Comparison of ENCODE assay signal across 20 cellular contexts in genomic region chr19:33660426-33661160, GRCh38. TPM values are rescaled to one million over a fixed set of nuclear protein-coding genes. Genes with fewer than 3 reads are reported as not detected.
A peak's percentile ranks its signal among the peaks of the same experiment; 100 is the strongest.
DNase-seq lines count a peak whose midpoint lies in the region; ATAC-seq and TF ChIP-seq lines count a peak whose summit lies in the region.
"Had no signal": no experiment of that assay in that cellular context is flagged by ENCODE, and none has a peak within 500 bp of the region (broad histone marks: within the 10 kb centered on the region; RNA-seq: fewer than 3 reads in every experiment).

No MANE protein-coding gene starts in this region.

- no peak for ATAC-seq in stimulated activated effector memory CD8-positive, alpha-beta T cell treated with anti-CD3 and anti-CD28 coated beads, Interleukin-12 subunit alpha, Interleukin-12 subunit beta, amount 100 ng/mL, for 72 hours
- ATAC-seq: T-helper 17 cell had no signal

- H3K36me3 ChIP-seq in OCI-LY1 (ENCODE audit: insufficient read depth, low read length): no peaks in the 10 kb centered on the region
- H3K36me3 ChIP-seq: BLaER1 had no signal

- H3K4me1 Mint-ChIP-seq in glutamatergic neuron (ENCODE audit: low read depth, unreplicated experiment): peaks cover 26% of the 10 kb centered on the region
- no peaks in the 10 kb centered on the region for H3K4me1 Mint-ChIP-seq in stimulated activated effector memory CD8-positive, alpha-beta T cell treated with anti-CD3 and anti-CD28 coated beads, Interleukin-12 subunit alpha, Interleukin-12 subunit beta, amount 100 ng/mL, for 72 hours
- H3K4me1 Mint-ChIP-seq: CD8-positive, alpha-beta memory T cell; IgD-negative memory B cell; T-helper 17 cell had no signal

- no peaks in the 10 kb centered on the region for H3K36me3 Mint-ChIP-seq in glutamatergic neuron (ENCODE audit: unreplicated experiment)
- no peaks in the 10 kb centered on the region for H3K36me3 Mint-ChIP-seq in stimulated activated effector memory CD8-positive, alpha-beta T cell treated with anti-CD3 and anti-CD28 coated beads, Interleukin-12 subunit alpha, Interleukin-12 subunit beta, amount 100 ng/mL, for 72 hours
- H3K36me3 Mint-ChIP-seq: CD8-positive, alpha-beta memory T cell; IgD-negative memory B cell had no signal

- no peak overlapping the region; the same call in 1 of the 2 replicates for H3K4me3 ChIP-seq in GM12865 (ENCODE audit: low read depth, low read length)
- peak overlapping the region; percentile 9 for H3K4me3 ChIP-seq in OCI-LY1 (ENCODE audit: low read depth, low read length, poor library complexity, severe bottlenecking)
- H3K4me3 ChIP-seq: BLaER1 had no signal

- H4K20me1 ChIP-seq in OCI-LY1 (ENCODE audit: insufficient read depth, low read length): no peaks in the 10 kb centered on the region
- H4K20me1 ChIP-seq: BLaER1 had no signal

- H3K4me1 ChIP-seq in OCI-LY1 (ENCODE audit: insufficient read depth, low read length, severe bottlenecking): peaks cover 6% of the 10 kb centered on the region
- H3K4me1 ChIP-seq: BLaER1 had no signal

- H3F3A ChIP-seq in OCI-LY1 (ENCODE audit: insufficient read depth, low read length): no peaks in the 10 kb centered on the region

- DNase-seq in Daoy (ENCODE audit: low read depth) (peak; percentile 47), GM12865 (ENCODE audit: low read depth) (peak; percentile 40), glutamatergic neuron (no peak), NCI-H2171 treated with DMSO at 0.1 percent for 48 hours (lab: John Stamatoyannopoulos, UW) (no peak), LoVo (ENCODE audit: low spot score) (no peak), GOT3 (lab: John Stamatoyannopoulos, UW) (no peak)
- DNase-seq in stimulated activated effector memory CD8-positive, alpha-beta T cell treated with anti-CD3 and anti-CD28 coated beads, Interleukin-12 subunit alpha, Interleukin-12 subunit beta, amount 100 ng/mL, for 72 hours (ENCODE audit: low spot score in 2 of 2): no peak
- DNase-seq: CD8-positive, alpha-beta memory T cell; EL; NCI-H1092 treated with DMSO at 0.1 percent for 48 hours; NCI-H1694; NCI-H2171; NCI-H510A treated with DMSO at 0.1 percent for 48 hours; NK-92 treated with Interleukin-12 subunit alpha and Interleukin-12 subunit beta, amount 100 ng/mL, for 24 hours; SHP77 treated with DMSO at 0.1 percent for 48 hours; T-helper 17 cell had no signal

- H3K9me3 Mint-ChIP-seq in glutamatergic neuron (ENCODE audit: unreplicated experiment): peaks cover 8% of the 10 kb centered on the region
- H3K9me3 Mint-ChIP-seq in stimulated activated effector memory CD8-positive, alpha-beta T cell treated with anti-CD3 and anti-CD28 coated beads, Interleukin-12 subunit alpha, Interleukin-12 subunit beta, amount 100 ng/mL, for 72 hours: no peaks in the 10 kb centered on the region
- H3K9me3 Mint-ChIP-seq: CD8-positive, alpha-beta memory T cell had no signal

- peak overlapping the region; percentile 35 for H3K27ac Mint-ChIP-seq in glutamatergic neuron (ENCODE audit: unreplicated experiment)
- no peak overlapping the region for H3K27ac Mint-ChIP-seq in stimulated activated effector memory CD8-positive, alpha-beta T cell treated with anti-CD3 and anti-CD28 coated beads, Interleukin-12 subunit alpha, Interleukin-12 subunit beta, amount 100 ng/mL, for 72 hours
- H3K27ac Mint-ChIP-seq: CD8-positive, alpha-beta memory T cell; IgD-negative memory B cell; T-helper 17 cell had no signal

- H3K27me3 ChIP-seq in OCI-LY1 (ENCODE audit: insufficient read depth, low read length): no peaks in the 10 kb centered on the region
- H3K27me3 ChIP-seq: BLaER1 had no signal

- H3K4me2 ChIP-seq in OCI-LY1 (ENCODE audit: low read length): peak overlapping the region; percentile 14; the same call in 1 of the 2 replicates
- H3K4me2 ChIP-seq: BLaER1 had no signal

- H3K9me2 ChIP-seq in OCI-LY1 (ENCODE audit: low read depth, low read length): no peaks in the 10 kb centered on the region

- no peaks in the 10 kb centered on the region for H3K79me2 ChIP-seq in OCI-LY1 (ENCODE audit: insufficient read depth, low read length)

- H3K27me3 Mint-ChIP-seq in glutamatergic neuron (ENCODE audit: unreplicated experiment): peaks cover 6% of the 10 kb centered on the region

- no peak overlapping the region for H3K4me3 Mint-ChIP-seq in glutamatergic neuron (ENCODE audit: unreplicated experiment)
- H3K4me3 Mint-ChIP-seq in stimulated activated effector memory CD8-positive, alpha-beta T cell treated with anti-CD3 and anti-CD28 coated beads, Interleukin-12 subunit alpha, Interleukin-12 subunit beta, amount 100 ng/mL, for 72 hours: no peak overlapping the region
- H3K4me3 Mint-ChIP-seq: CD8-positive, alpha-beta memory T cell; IgD-negative memory B cell; T-helper 17 cell had no signal

- 0 out of 2 replicates have a peak overlapping the region, but pooled peaks have one; percentile 28 for H2AFZ ChIP-seq in OCI-LY1 (ENCODE audit: low read length)

- H3K9me3 ChIP-seq in OCI-LY1 (ENCODE audit: low read length): no peaks in the 10 kb centered on the region
- H3K9me3 ChIP-seq: BLaER1 had no signal

- no peak overlapping the region for H3K9ac ChIP-seq in OCI-LY1 (ENCODE audit: low read length)
- H3K9ac ChIP-seq: BLaER1 had no signal

- no peak overlapping the region for H3K27ac ChIP-seq in OCI-LY1 (ENCODE audit: low read depth, low read length, poor library complexity, severe bottlenecking)
- H3K27ac ChIP-seq: BLaER1 had no signal

- no peak for TF ChIP-seq CTCF in GM12865 (IDR thresholded peaks at IDR 0.05; ENCODE audit: insufficient read depth, low read depth, low read length, missing control alignments)
- TF ChIP-seq CTCF in OCI-LY1 (IDR thresholded peaks at IDR 0.05; ENCODE audit: low read length): no peak
- TF ChIP-seq CTCF in glutamatergic neuron (IDR thresholded peaks at IDR 0.05; ENCODE audit: partially characterized antibody, unreplicated experiment): no peak

RNA-seq across cellular contexts. Expression of gene CHST8, which starts 38.8 kb away (rescaled TPM):
- total RNA-seq in Daoy (2014; rRNA removed; shearing (Covaris generic)): 0.06 and 0.29 TPM in 2 replicates
- total RNA-seq in glutamatergic neuron (ENCODE audit: unreplicated experiment): 235 TPM
- total RNA-seq: CD8-positive, alpha-beta memory T cell; HT-29 had no signal

Comparison
In these comparisons a context has a peak if more than half of its experiments do, and no peak if none do; other contexts are left out.
1. DNase-seq: peak in Daoy (single experiment) and GM12865 (single experiment); none in glutamatergic neuron (single experiment), NCI-H2171 treated with DMSO at 0.1 percent for 48 hours (single experiment), LoVo (single experiment), GOT3 (single experiment) and stimulated activated effector memory CD8-positive, alpha-beta T cell treated with anti-CD3 and anti-CD28 coated beads, Interleukin-12 subunit alpha, Interleukin-12 subunit beta, amount 100 ng/mL, for 72 hours (0 of 2).
2. RNA of gene CHST8, which starts 38.8 kb away (total RNA-seq): 235 TPM in glutamatergic neuron (single experiment); 0.06 to 0.29 TPM in Daoy; every median in the first group is over 100 times any median in the second.